ENCODE assay signal across 1 cellular context in the genomic region with DNA sequence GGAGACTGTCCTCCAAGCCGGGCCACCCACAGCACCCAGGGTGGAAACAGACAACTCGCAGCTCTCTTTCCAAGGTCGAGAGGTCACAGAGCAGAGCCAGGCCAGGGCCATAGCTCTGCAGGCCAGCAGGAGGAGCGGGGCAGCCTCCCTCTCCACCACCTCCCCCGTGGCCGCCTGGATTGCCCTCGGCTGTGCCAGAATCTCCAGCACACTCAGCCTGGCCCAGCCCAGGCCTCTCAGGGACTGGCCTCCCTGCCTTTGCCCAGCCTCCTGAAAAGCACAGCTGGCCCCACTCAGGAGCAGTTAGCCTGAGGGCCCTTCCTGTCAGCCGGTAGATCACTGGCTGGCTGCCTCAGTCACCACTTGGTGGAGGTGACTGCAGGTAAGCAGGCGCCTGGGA.
TF ChIP-seq lines count a peak whose summit lies in the region.

No MANE protein-coding gene starts in this region.

TF ChIP-seq in A549, 52 proteins besides CTCF, POLR2A, EP300 and RAD21:
- TF ChIP-seq CBX2 (IDR thresholded peaks at IDR 0.05; ENCODE audit: borderline replicate concordance, low read depth) (no peak), HOXB13 (CRISPR knock-in tag; IDR thresholded peaks at IDR 0.05; ENCODE audit: low read depth) (no peak), HOXB5 (CRISPR knock-in tag; IDR thresholded peaks at IDR 0.05) (no peak), NFE2L2 (conservative IDR thresholded peaks at IDR 0.05; ENCODE audit: low read length) (no peak)
- TF ChIP-seq, protein P1, sequence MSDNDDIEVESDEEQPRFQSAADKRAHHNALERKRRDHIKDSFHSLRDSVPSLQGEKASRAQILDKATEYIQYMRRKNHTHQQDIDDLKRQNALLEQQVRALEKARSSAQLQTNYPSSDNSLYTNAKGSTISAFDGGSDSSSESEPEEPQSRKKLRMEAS (IDR thresholded peaks at IDR 0.05): no peak
